Comparison of ENCODE assay signal across 1 cellular context in the genomic region with DNA sequence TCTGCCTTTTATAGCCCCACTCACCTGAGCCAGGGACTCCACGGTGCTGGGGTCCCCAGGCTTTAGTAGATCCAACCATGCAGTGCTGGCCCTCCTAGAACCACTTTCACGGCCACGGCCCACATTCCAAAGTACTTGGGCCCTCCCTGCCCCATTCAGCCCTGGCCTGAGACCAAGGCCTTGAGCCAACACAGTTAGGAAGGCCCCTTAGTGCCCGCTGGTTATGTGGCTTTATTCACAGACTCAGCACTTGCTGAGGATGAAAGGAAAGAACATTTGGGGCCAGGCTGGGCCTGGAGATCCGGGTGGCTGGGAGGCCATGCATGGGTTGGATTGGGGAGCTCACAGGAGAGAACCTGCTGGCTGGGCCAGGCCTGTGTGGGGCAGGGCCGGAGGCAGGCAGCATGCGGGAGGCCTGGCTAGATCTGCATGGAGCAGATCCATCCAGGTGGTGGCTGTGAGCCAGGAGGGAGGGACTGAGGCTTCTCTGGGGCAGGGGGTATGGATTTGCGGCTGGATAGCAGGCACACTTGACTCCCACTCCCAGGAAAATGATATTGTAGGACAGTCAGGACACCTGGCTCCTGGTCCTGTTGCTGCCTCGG.
TF ChIP-seq lines count a peak whose summit lies in the region.

No MANE protein-coding gene starts in this region.

TF ChIP-seq in GM23338, 12 proteins besides CTCF, POLR2A, EP300 and RAD21:
- TF ChIP-seq, protein P1, sequence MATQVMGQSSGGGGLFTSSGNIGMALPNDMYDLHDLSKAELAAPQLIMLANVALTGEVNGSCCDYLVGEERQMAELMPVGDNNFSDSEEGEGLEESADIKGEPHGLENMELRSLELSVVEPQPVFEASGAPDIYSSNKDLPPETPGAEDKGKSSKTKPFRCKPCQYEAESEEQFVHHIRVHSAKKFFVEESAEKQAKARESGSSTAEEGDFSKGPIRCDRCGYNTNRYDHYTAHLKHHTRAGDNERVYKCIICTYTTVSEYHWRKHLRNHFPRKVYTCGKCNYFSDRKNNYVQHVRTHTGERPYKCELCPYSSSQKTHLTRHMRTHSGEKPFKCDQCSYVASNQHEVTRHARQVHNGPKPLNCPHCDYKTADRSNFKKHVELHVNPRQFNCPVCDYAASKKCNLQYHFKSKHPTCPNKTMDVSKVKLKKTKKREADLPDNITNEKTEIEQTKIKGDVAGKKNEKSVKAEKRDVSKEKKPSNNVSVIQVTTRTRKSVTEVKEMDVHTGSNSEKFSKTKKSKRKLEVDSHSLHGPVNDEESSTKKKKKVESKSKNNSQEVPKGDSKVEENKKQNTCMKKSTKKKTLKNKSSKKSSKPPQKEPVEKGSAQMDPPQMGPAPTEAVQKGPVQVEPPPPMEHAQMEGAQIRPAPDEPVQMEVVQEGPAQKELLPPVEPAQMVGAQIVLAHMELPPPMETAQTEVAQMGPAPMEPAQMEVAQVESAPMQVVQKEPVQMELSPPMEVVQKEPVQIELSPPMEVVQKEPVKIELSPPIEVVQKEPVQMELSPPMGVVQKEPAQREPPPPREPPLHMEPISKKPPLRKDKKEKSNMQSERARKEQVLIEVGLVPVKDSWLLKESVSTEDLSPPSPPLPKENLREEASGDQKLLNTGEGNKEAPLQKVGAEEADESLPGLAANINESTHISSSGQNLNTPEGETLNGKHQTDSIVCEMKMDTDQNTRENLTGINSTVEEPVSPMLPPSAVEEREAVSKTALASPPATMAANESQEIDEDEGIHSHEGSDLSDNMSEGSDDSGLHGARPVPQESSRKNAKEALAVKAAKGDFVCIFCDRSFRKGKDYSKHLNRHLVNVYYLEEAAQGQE (IDR thresholded peaks at IDR 0.05; ENCODE audit: unreplicated experiment) = no peak
- no peak for TF ChIP-seq ZNF331 (CRISPR knock-in tag; IDR thresholded peaks at IDR 0.05; ENCODE audit: low read depth)
- TF ChIP-seq STAT1 (IDR thresholded peaks at IDR 0.05; ENCODE audit: unreplicated experiment) = no peak
- TF ChIP-seq EZH2phosphoT487 (IDR thresholded peaks at IDR 0.05; ENCODE audit: unreplicated experiment) = no peak
- TF ChIP-seq NANOG (IDR thresholded peaks at IDR 0.05; ENCODE audit: borderline replicate concordance) = no peak
- no peak for TF ChIP-seq CREB1 (CRISPR knock-in tag; IDR thresholded peaks at IDR 0.05; ENCODE audit: low read depth)
- no peak for TF ChIP-seq EZH2 (IDR thresholded peaks at IDR 0.05; ENCODE audit: low read depth, unreplicated experiment)
- no peak for TF ChIP-seq JUNB (IDR thresholded peaks at IDR 0.05; ENCODE audit: unreplicated experiment)
- TF ChIP-seq, protein P2, sequence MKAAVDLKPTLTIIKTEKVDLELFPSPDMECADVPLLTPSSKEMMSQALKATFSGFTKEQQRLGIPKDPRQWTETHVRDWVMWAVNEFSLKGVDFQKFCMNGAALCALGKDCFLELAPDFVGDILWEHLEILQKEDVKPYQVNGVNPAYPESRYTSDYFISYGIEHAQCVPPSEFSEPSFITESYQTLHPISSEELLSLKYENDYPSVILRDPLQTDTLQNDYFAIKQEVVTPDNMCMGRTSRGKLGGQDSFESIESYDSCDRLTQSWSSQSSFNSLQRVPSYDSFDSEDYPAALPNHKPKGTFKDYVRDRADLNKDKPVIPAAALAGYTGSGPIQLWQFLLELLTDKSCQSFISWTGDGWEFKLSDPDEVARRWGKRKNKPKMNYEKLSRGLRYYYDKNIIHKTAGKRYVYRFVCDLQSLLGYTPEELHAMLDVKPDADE (IDR thresholded peaks at IDR 0.05) = no peak
- TF ChIP-seq POLR2AphosphoS5 (IDR thresholded peaks at IDR 0.05; ENCODE audit: low read depth) = no peak
- no peak for TF ChIP-seq ZNF114 (CRISPR knock-in tag; IDR thresholded peaks at IDR 0.05)
